Comparison of ENCODE assay signal across 13 cellular contexts in the genomic region with DNA sequence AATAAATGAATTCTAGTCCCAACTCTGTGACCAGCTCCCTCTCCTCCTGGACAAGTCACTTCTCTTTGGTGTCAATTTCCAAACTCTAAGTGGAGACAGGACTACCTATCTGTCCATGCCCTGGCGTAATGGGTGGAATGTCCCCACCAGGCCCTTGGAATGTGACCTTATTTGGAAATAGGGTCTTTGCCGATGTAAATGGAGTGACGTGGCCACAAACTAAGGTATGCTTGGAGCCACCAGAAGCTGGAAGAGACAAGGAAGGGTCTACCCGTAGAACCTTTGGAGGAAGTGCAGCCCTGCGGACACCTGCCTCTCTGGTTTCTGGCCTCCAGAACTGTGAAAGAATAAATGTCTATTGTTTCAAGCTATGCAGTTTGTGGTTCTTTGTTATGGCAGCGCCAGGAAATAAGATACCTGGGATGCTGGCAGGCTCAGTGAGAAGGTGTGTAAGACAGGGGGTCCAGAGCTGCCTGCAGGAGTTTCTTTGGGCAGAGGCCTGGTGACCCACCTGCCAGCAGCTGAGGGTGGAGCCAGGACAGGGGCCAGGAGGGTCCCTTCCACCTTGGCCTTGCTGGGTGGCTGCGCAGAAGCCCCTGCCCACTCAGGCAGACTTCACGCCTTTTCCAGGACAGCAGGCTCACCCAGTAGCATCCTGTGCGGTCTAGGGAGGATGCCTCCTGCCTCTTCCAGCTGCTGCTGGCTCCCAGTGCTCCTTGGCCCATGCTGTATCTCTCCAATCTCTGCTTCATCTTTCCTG.
"Had no signal": no experiment of that assay in that cellular context is flagged by ENCODE, and none has a peak within 500 bp of the region (broad histone marks: within the 10 kb centered on the region; RNA-seq: fewer than 3 reads in every experiment).

No MANE protein-coding gene starts in this region.

- H3K4me3 ChIP-seq: dorsolateral prefrontal cortex, left ventricle myocardium inferior, mucosa of descending colon, pancreas had no signal

- H3K9me3 Mint-ChIP-seq: activated CD4-positive, alpha-beta memory T cell treated with anti-CD3 and anti-CD28 coated beads, Interleukin-2, amount 10 ng/mL, durations not matched to agents 7 days and 5 days; activated T-cell treated with anti-CD3 and anti-CD28 coated beads, Interleukin-2, amount 50 U/mL, for 4 hours had no signal

- H3K27me3 ChIP-seq: dorsolateral prefrontal cortex, pancreas had no signal

- DNase-seq: activated CD4-positive, alpha-beta memory T cell treated with anti-CD3 and anti-CD28 coated beads, Interleukin-2, amount 10 ng/mL, durations not matched to agents 7 days and 5 days; activated CD4-positive, alpha-beta T cell treated with anti-CD3 and anti-CD28 coated beads for 4 hours; activated gamma-delta T cell treated with Interleukin-2 at 50 U/mL for 16 hours; activated T-cell treated with anti-CD3 and anti-CD28 coated beads, Interleukin-2, amount 50 U/mL, for 4 hours; dorsolateral prefrontal cortex; left ventricle myocardium inferior; naive thymus-derived CD4-positive, alpha-beta T cell; stimulated activated CD4-positive, alpha-beta T cell treated with anti-CD3 and anti-CD28 coated beads, Interleukin-12 subunit alpha, Interleukin-12 subunit beta, amount 100 ng/mL, for 4 hours; stimulated activated CD4-positive, alpha-beta T cell treated with anti-CD3 and anti-CD28 coated beads, Interleukin-2, amount 100 ng/mL, for 24 hours; SW 1271 had no signal

- H3K27me3 Mint-ChIP-seq: activated CD4-positive, alpha-beta memory T cell treated with anti-CD3 and anti-CD28 coated beads, Interleukin-2, amount 10 ng/mL, durations not matched to agents 7 days and 5 days; naive thymus-derived CD4-positive, alpha-beta T cell had no signal

- H3K4me1 ChIP-seq: pancreas had no signal

- H3K9me3 ChIP-seq: left ventricle myocardium inferior, mucosa of descending colon, pancreas had no signal

- H3K4me3 Mint-ChIP-seq: activated CD4-positive, alpha-beta memory T cell treated with anti-CD3 and anti-CD28 coated beads, Interleukin-2, amount 10 ng/mL, durations not matched to agents 7 days and 5 days; activated T-cell treated with anti-CD3 and anti-CD28 coated beads, Interleukin-2, amount 50 U/mL, for 4 hours; naive thymus-derived CD4-positive, alpha-beta T cell had no signal

- H3K27ac Mint-ChIP-seq: activated CD4-positive, alpha-beta memory T cell treated with anti-CD3 and anti-CD28 coated beads, Interleukin-2, amount 10 ng/mL, durations not matched to agents 7 days and 5 days had no signal

- ATAC-seq: activated T-cell treated with anti-CD3 and anti-CD28 coated beads, Interleukin-2, amount 50 U/mL, for 4 hours; mucosa of descending colon; naive thymus-derived CD4-positive, alpha-beta T cell; pancreas had no signal

- H3K27ac ChIP-seq: dorsolateral prefrontal cortex, left ventricle myocardium inferior, pancreas, VCaP had no signal

- H3K36me3 ChIP-seq: pancreas had no signal
